Comparison of ENCODE assay signal across 1 cellular context in genomic region chr4:168914095-168914494, GRCh38.
TF ChIP-seq lines count a peak whose summit lies in the region.

No MANE protein-coding gene starts in this region.

TF ChIP-seq in K562, 482 proteins besides CTCF, POLR2A, EP300 and RAD21 (continued from another document):
- TF ChIP-seq GTF3C2 (IDR thresholded peaks at IDR 0.05; ENCODE audit: borderline replicate concordance, extremely low read depth, insufficient read length) (no peak), ZNF398 (CRISPR knock-in tag; IDR thresholded peaks at IDR 0.05) (no peak), ADNP (tag; IDR thresholded peaks at IDR 0.05) (no peak), ZNF717 (CRISPR knock-in tag; IDR thresholded peaks at IDR 0.05) (no peak), CREB3L1 (IDR thresholded peaks at IDR 0.05; ENCODE audit: borderline replicate concordance, low read depth) (no peak), SMARCC2 (IDR thresholded peaks at IDR 0.05; ENCODE audit: low read depth) (no peak), BACH1 (tag; IDR thresholded peaks at IDR 0.05) (no peak), ARHGAP35 (IDR thresholded peaks at IDR 0.05; ENCODE audit: partially characterized antibody) (no peak), BMI1 (IDR thresholded peaks at IDR 0.05; ENCODE audit: low read length) (no peak), MAFG (tag; conservative IDR thresholded peaks at IDR 0.05) (peak; percentile 55), ZZZ3 (IDR thresholded peaks at IDR 0.05) (no peak), MAFF (IDR thresholded peaks at IDR 0.05; ENCODE audit: low read length) (peak; percentile 55), BRD4 (IDR thresholded peaks at IDR 0.05) (no peak), NFE2 (IDR thresholded peaks at IDR 0.05; ENCODE audit: low read depth) (no peak), LCOR (CRISPR knock-in tag; IDR thresholded peaks at IDR 0.05) (no peak), KLF6 (CRISPR knock-in tag; IDR thresholded peaks at IDR 0.05; ENCODE audit: borderline replicate concordance) (no peak), NR3C1 (CRISPR knock-in tag; IDR thresholded peaks at IDR 0.05) (no peak), ZNF639 (CRISPR knock-in tag; conservative IDR thresholded peaks at IDR 0.05 in 1 of 2, IDR thresholded peaks at IDR 0.05 in 1 of 2) (no peak), C11orf30 (IDR thresholded peaks at IDR 0.05; ENCODE audit: low read depth) (peak; percentile 46; the same call in 1 of the 2 replicates), ZNF282 (CRISPR knock-in tag; IDR thresholded peaks at IDR 0.05) (no peak), MAFK (IDR thresholded peaks at IDR 0.05; ENCODE audit: low read length) (0 out of 2 replicates have a peak, but pooled peaks have one; percentile 45)
